ENCODE assay signal across 28 cellular contexts in the genomic region with DNA sequence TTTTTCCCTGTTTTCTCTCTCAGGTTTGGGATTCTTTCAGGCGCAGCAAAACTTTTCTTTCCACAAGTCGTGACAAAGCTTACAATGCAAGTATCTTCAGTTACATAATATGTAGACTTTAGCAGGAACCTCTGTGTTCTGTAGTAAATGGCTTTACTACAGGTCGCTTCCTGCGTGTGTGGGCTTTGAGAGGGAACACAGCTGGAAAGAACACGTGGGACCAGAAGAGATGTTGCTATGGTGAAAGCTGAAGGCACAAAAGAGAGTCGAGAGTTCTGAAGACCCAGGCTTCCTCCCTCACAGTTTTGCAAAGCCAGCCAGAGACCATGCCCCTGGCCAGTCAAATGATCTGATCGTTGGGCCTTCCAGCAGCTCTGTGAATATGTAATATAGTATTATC. TPM values are rescaled to one million over a fixed set of nuclear protein-coding genes. Genes with fewer than 3 reads are reported as not detected.
"Had no signal": no experiment of that assay in that cellular context is flagged by ENCODE, and none has a peak within 500 bp of the region (broad histone marks: within the 10 kb centered on the region; RNA-seq: fewer than 3 reads in every experiment).

No MANE protein-coding gene starts in this region.

- H3K9me3 Mint-ChIP-seq: activated B cell treated with CpG ODN at 0.5 μM for 24 hours; activated naive CD8-positive, alpha-beta T cell treated with anti-CD3 and anti-CD28 coated beads for 36 hours had no signal

- H3K4me3 Mint-ChIP-seq: activated B cell treated with CpG ODN at 0.5 μM for 24 hours; activated CD4-positive, alpha-beta memory T cell treated with anti-CD3 and anti-CD28 coated beads for 36 hours; activated CD4-positive, alpha-beta T cell treated with anti-CD3 and anti-CD28 coated beads, Interleukin-2, amount 10 ng/mL, durations not matched to agents 7 days and 5 days; activated naive CD4-positive, alpha-beta T cell treated with anti-CD3 and anti-CD28 coated beads for 36 hours; activated naive CD8-positive, alpha-beta T cell treated with anti-CD3 and anti-CD28 coated beads for 36 hours; activated T-cell treated with anti-CD3 and anti-CD28 coated beads, Interleukin-2, amount 50 U/mL, for 4 hours; T-cell had no signal

- ATAC-seq: activated T-cell treated with anti-CD3 and anti-CD28 coated beads, Interleukin-2, amount 50 U/mL, for 4 hours; Panc1; Right ventricle myocardium inferior; T-cell had no signal

- H3K27ac ChIP-seq: SK-N-MC had no signal

- DNase-seq: activated B cell treated with CpG ODN at 0.5 μM for 24 hours; activated CD4-positive, alpha-beta memory T cell treated with anti-CD3 and anti-CD28 coated beads for 36 hours; activated CD4-positive, alpha-beta T cell treated with anti-CD3 and anti-CD28 coated beads, Interleukin-2, amount 10 ng/mL, durations not matched to agents 7 days and 5 days; activated CD8-positive, alpha-beta memory T cell treated with anti-CD3 and anti-CD28 coated beads for 24 hours; activated effector memory CD4-positive, alpha-beta T cell treated with anti-CD3 and anti-CD28 coated beads, Interleukin-2, amount 50 U/mL, for 16 hours; activated naive CD4-positive, alpha-beta T cell treated with anti-CD3 and anti-CD28 coated beads for 36 hours; activated naive CD8-positive, alpha-beta T cell treated with anti-CD3 and anti-CD28 coated beads for 36 hours; activated T-cell treated with anti-CD3 and anti-CD28 coated beads, Interleukin-2, amount 50 U/mL, for 4 hours; Kasumi-1; KBM-7; NCI-H1105 treated with DMSO at 0.1 percent for 48 hours; NCI-H1436 treated with DMSO at 0.1 percent for 48 hours; NCI-H187; NCI-H2081; NCI-H2171; NCI-H2227 treated with DMSO at 0.1 percent for 48 hours; NCI-H446 treated with DMSO at 0.1 percent for 48 hours; NCI-H524 treated with DMSO at 0.1 percent for 48 hours; NCI-H82; NK-92 treated with Interleukin-12 subunit alpha and Interleukin-12 subunit beta, amount 100 ng/mL, for 24 hours; OCI-M1; RPMI8226; T-cell; T-helper 2 cell; T1000 had no signal

- H3K27ac Mint-ChIP-seq: activated B cell treated with CpG ODN at 0.5 μM for 24 hours; activated CD4-positive, alpha-beta memory T cell treated with anti-CD3 and anti-CD28 coated beads for 36 hours; activated CD4-positive, alpha-beta T cell treated with anti-CD3 and anti-CD28 coated beads, Interleukin-2, amount 10 ng/mL, durations not matched to agents 7 days and 5 days; activated naive CD4-positive, alpha-beta T cell treated with anti-CD3 and anti-CD28 coated beads for 36 hours; activated naive CD8-positive, alpha-beta T cell treated with anti-CD3 and anti-CD28 coated beads for 36 hours; T-cell had no signal

- H3K27me3 Mint-ChIP-seq: activated CD4-positive, alpha-beta memory T cell treated with anti-CD3 and anti-CD28 coated beads for 36 hours; T-cell had no signal

- H3K4me3 ChIP-seq: SK-N-MC had no signal

- H3K36me3 Mint-ChIP-seq: activated CD4-positive, alpha-beta memory T cell treated with anti-CD3 and anti-CD28 coated beads for 36 hours; activated naive CD8-positive, alpha-beta T cell treated with anti-CD3 and anti-CD28 coated beads for 36 hours had no signal

- H3K4me1 Mint-ChIP-seq: activated B cell treated with CpG ODN at 0.5 μM for 24 hours had no signal

RNA-seq across cellular contexts. Expression of a gene that starts 4.0 kb away (rescaled TPM):
- total RNA-seq: activated B cell treated with CpG ODN at 0.5 μM for 24 hours, Right ventricle myocardium inferior had no signal
